ENCODE assay signal across 19 cellular contexts in genomic region chr22:36298601-36299000, GRCh38. TPM values are rescaled to one million over a fixed set of nuclear protein-coding genes. Genes with fewer than 3 reads are reported as not detected.
A peak's percentile ranks its signal among the peaks of the same experiment; 100 is the strongest.
DNase-seq lines count a peak whose midpoint lies in the region; ATAC-seq and TF ChIP-seq lines count a peak whose summit lies in the region.
"Had no signal": no experiment of that assay in that cellular context is flagged by ENCODE, and none has a peak within 500 bp of the region (broad histone marks: within the 10 kb centered on the region; RNA-seq: fewer than 3 reads in every experiment).

No MANE protein-coding gene starts in this region.

- H3K9me3 ChIP-seq in T-helper 17 cell (ENCODE audit: control insufficient read depth, low read length, poor library complexity, severe bottlenecking) (no peaks in the 10 kb centered on the region), right lobe of liver (no peaks in the 10 kb centered on the region), stomach smooth muscle (ENCODE audit: control insufficient read depth in 2 of 2, low read length in 2 of 2) (no peaks in the 10 kb centered on the region)
- H3K9me3 ChIP-seq: A549, MG63 had no signal

- no peak overlapping the region for H3K9ac ChIP-seq in stomach smooth muscle (ENCODE audit: low read length in 2 of 2)
- H3K9ac ChIP-seq: KMS-11 had no signal

- H3K27me3 Mint-ChIP-seq in T-helper 17 cell (no peaks in the 10 kb centered on the region), Calu3 (ENCODE audit: unreplicated experiment) (no peaks in the 10 kb centered on the region)
- H3K27me3 Mint-ChIP-seq: CD4-positive, CD25-positive, alpha-beta regulatory T cell had no signal

- no peak for TF ChIP-seq POLR2A in right lobe of liver (IDR thresholded peaks at IDR 0.05)

- H3K27me3 ChIP-seq in right lobe of liver = no peaks in the 10 kb centered on the region
- H3K27me3 ChIP-seq in stomach smooth muscle (ENCODE audit: control insufficient read depth in 1 of 2, insufficient read depth in 2 of 2, low read length in 2 of 2) = no peaks in the 10 kb centered on the region
- H3K27me3 ChIP-seq: MG63 had no signal

- ATAC-seq in Right ventricle myocardium superior (ENCODE audit: poor library complexity) = no peak
- ATAC-seq in T-helper 17 cell = no peak
- peak; percentile 26 to 80 (median 78) for ATAC-seq in right lobe of liver
- ATAC-seq: A549, Right ventricle myocardium inferior had no signal

- H3K27ac Mint-ChIP-seq in T-helper 17 cell = peak overlapping the region; percentile 43
- no peak overlapping the region for H3K27ac Mint-ChIP-seq in Calu3 (ENCODE audit: unreplicated experiment)

- peak overlapping the region in 2 of 3 donors; percentile 29 to 51 for H3K27ac ChIP-seq in right lobe of liver
- peak overlapping the region; percentile 70 for H3K27ac ChIP-seq in stomach smooth muscle (ENCODE audit: low read length)
- H3K27ac ChIP-seq: A549, KMS-11, PC-9 had no signal

- H3K4me3 ChIP-seq in right lobe of liver = no peak overlapping the region
- no peak overlapping the region for H3K4me3 ChIP-seq in stomach smooth muscle (ENCODE audit: low read length in 2 of 2)
- H3K4me3 ChIP-seq: A549, MG63, PC-9 had no signal

- peaks cover 27% of the 10 kb centered on the region for H3K4me1 Mint-ChIP-seq in T-helper 17 cell
- no peaks in the 10 kb centered on the region for H3K4me1 Mint-ChIP-seq in Calu3 (ENCODE audit: low read depth, unreplicated experiment)

- WGBS in right lobe of liver (ENCODE audit: insufficient coverage, low coverage, low lambda C conversion rate, missing lambda C conversion rate) = 20% methylated on average over 1 of the region's 13 CpGs

- no TSS peak for BruUV-seq in Calu3 (replicated peaks; lab: Mats Ljungman, UMichigan)

- TF ChIP-seq CTCF in right lobe of liver (IDR thresholded peaks at IDR 0.05) (no peak), Calu3 (IDR thresholded peaks at IDR 0.05; ENCODE audit: unreplicated experiment) (no peak)

- intact Hi-C loops in Right ventricle myocardium superior (cut with DNase I) (no loop called here), cardiac septum (cut with DNase I) (no loop called here), right lobe of liver (cut with DNase I) (loop anchor here in 1 of 2 donors (5.0 kb wide), 1 partner anchor 174 kb away; no protein-coding TSS in a partner anchor), Calu3 (cut with micrococcal nuclease; ENCODE audit: unreplicated experiment) (no loop called here)

- peaks cover 0 to 15% (median 6%) of the 10 kb centered on the region in 4 donors for H3K4me1 ChIP-seq in right lobe of liver
- H3K4me1 ChIP-seq in stomach smooth muscle (ENCODE audit: control insufficient read depth, insufficient read depth, low read length) = peaks cover 27% of the 10 kb centered on the region

- peaks cover 7% of the 10 kb centered on the region for H3K36me3 Mint-ChIP-seq in T-helper 17 cell (ENCODE audit: low read depth)
- peaks cover 77% of the 10 kb centered on the region for H3K36me3 Mint-ChIP-seq in Calu3 (ENCODE audit: insufficient read depth, unreplicated experiment)

- DNase-seq in Right ventricle myocardium superior (peak; percentile 30), cardiac septum (ENCODE audit: low spot score) (no peak), T-helper 17 cell (no peak), right lobe of liver (peak in 2 of 3 donors; percentile 73 to 82), putamen (ENCODE audit: low spot score) (no peak), Calu3 (no peak), globus pallidus (ENCODE audit: low spot score) (no peak)
- DNase-seq: CD4-positive, CD25-positive, alpha-beta regulatory T cell; DMS 273 treated with DMSO at 0.1 percent for 48 hours; MG63; NCI-H1930; NCI-H2171; NCI-H446 treated with DMSO at 0.1 percent for 48 hours; NCI-H748 treated with DMSO at 0.1 percent for 48 hours; PC-9 had no signal

- H3K36me3 ChIP-seq in right lobe of liver (peaks cover 55 to 98% (median 76%) of the 10 kb centered on the region in 4 donors), stomach smooth muscle (ENCODE audit: control insufficient read depth in 2 of 2, insufficient read depth in 2 of 2, low read length in 2 of 2) (peaks cover 93% of the 10 kb centered on the region in 2 donors)

- CTCF ChIA-PET in Calu3 (lab: Charles Lee) = no interaction called here

- no peaks in the 10 kb centered on the region for H3K9me3 Mint-ChIP-seq in Calu3 (ENCODE audit: low read depth, unreplicated experiment)

- H3K4me3 Mint-ChIP-seq in T-helper 17 cell (no peak overlapping the region), Calu3 (ENCODE audit: low read depth, unreplicated experiment) (no peak overlapping the region)
- H3K4me3 Mint-ChIP-seq: CD4-positive, CD25-positive, alpha-beta regulatory T cell had no signal

RNA-seq across cellular contexts. Expression of gene APOL1, which starts 45.7 kb away (rescaled TPM):
- total RNA-seq in Right ventricle myocardium superior (16.8 TPM), cardiac septum (25.6 TPM), T-helper 17 cell (10 to 100 TPM; 12.5 to 15.0 TPM), right lobe of liver (100 to 1,000 TPM in 5 of 6 experiments, 10 to 100 TPM in 1; 85.1 to 299 (median 119) TPM), Calu3 (2022) (313 and 501 TPM in 2 replicates)

RNA-seq across cellular contexts. Expression of gene APOL2, which starts 59.3 kb away (rescaled TPM):
- total RNA-seq in Right ventricle myocardium superior (58.6 TPM), cardiac septum (47.9 TPM), T-helper 17 cell (10 to 100 TPM; 36.9 to 42.9 TPM), right lobe of liver (100 to 1,000 TPM in 1 of 6 experiments, 10 to 100 TPM in 5; 40.8 to 121 (median 57.5) TPM), Calu3 (2022) (90.1 and 154 TPM in 2 replicates)

Comparison
In these comparisons a context has a peak if more than half of its experiments do, and no peak if none do; other contexts are left out.
1. DNase-seq: peak in Right ventricle myocardium superior (single experiment) and right lobe of liver (2 of 3); none in cardiac septum (single experiment), T-helper 17 cell (0 of 3), putamen (single experiment), Calu3 (single experiment) and globus pallidus (single experiment).
2. ATAC-seq: peak in right lobe of liver (4 of 4); none in Right ventricle myocardium superior (single experiment) and T-helper 17 cell (single experiment).